ENCODE assay signal across 1 cellular context in genomic region chr2:210523650-210524289, GRCh38.
TF ChIP-seq lines count a peak whose summit lies in the region.

No MANE protein-coding gene starts in this region.

TF ChIP-seq in HepG2, 621 proteins besides CTCF, POLR2A, EP300 and RAD21 (continued from another document):
- TF ChIP-seq MIER3 (CRISPR knock-in tag; IDR thresholded peaks at IDR 0.05; ENCODE audit: borderline replicate concordance) (peak; percentile 47; the same call in 1 of the 2 replicates), ZSCAN9 (CRISPR knock-in tag; IDR thresholded peaks at IDR 0.05; ENCODE audit: borderline replicate concordance) (0 out of 2 replicates have a peak, but pooled peaks have one; percentile 58), ZNF564 (CRISPR knock-in tag; IDR thresholded peaks at IDR 0.05) (no peak), HMG20B (CRISPR knock-in tag; conservative IDR thresholded peaks at IDR 0.05) (0 out of 2 replicates have a peak, but pooled peaks have one; percentile 59), EZH2 (conservative IDR thresholded peaks at IDR 0.05; ENCODE audit: low read depth, low read length) (no peak), ZNF710 (CRISPR knock-in tag; IDR thresholded peaks at IDR 0.05; ENCODE audit: borderline replicate concordance) (peak; percentile 35; the same call in 1 of the 2 replicates), KDM4B (CRISPR knock-in tag; IDR thresholded peaks at IDR 0.05) (0 out of 2 replicates have a peak, but pooled peaks have one; percentile 33), ZNF543 (CRISPR knock-in tag; IDR thresholded peaks at IDR 0.05) (no peak), SP4 (CRISPR knock-in tag; IDR thresholded peaks at IDR 0.05) (no peak), HDAC2 (CRISPR knock-in tag; IDR thresholded peaks at IDR 0.05) (peak; percentile 66), ZNF331 (CRISPR knock-in tag; IDR thresholded peaks at IDR 0.05) (peak; percentile 81), HOXA3 (CRISPR knock-in tag; IDR thresholded peaks at IDR 0.05) (peak; percentile 38; the same call in 1 of the 2 replicates), GMEB2 (CRISPR knock-in tag; IDR thresholded peaks at IDR 0.05; ENCODE audit: low read depth) (no peak), JDP2 (CRISPR knock-in tag; IDR thresholded peaks at IDR 0.05; ENCODE audit: borderline replicate concordance) (no peak), BCL3 (CRISPR knock-in tag; IDR thresholded peaks at IDR 0.05) (no peak), ISL2 (CRISPR knock-in tag; IDR thresholded peaks at IDR 0.05) (peak; percentile 82), ZBTB7B (CRISPR knock-in tag; IDR thresholded peaks at IDR 0.05) (0 out of 2 replicates have a peak, but pooled peaks have one; percentile 21), THYN1 (CRISPR knock-in tag; IDR thresholded peaks at IDR 0.05; ENCODE audit: borderline replicate concordance, low read depth) (no peak), PRDM15 (CRISPR knock-in tag; IDR thresholded peaks at IDR 0.05) (no peak), PAF1 (CRISPR knock-in tag; IDR thresholded peaks at IDR 0.05) (no peak), ARID5B (CRISPR knock-in tag; IDR thresholded peaks at IDR 0.05) (peak; percentile 90), CC2D1A (CRISPR knock-in tag; IDR thresholded peaks at IDR 0.05) (no peak), CBX5 (CRISPR knock-in tag; IDR thresholded peaks at IDR 0.05; ENCODE audit: borderline replicate concordance) (no peak)
